17 cellular contexts compared by ENCODE assay signal in genomic region chr16:48603647-48604376, GRCh38. TPM values are rescaled to one million over a fixed set of nuclear protein-coding genes. Genes with fewer than 3 reads are reported as not detected.
A peak's percentile ranks its signal among the peaks of the same experiment; 100 is the strongest.
DNase-seq lines count a peak whose midpoint lies in the region; FAIRE-seq and TF ChIP-seq lines count a peak whose summit lies in the region.
"Had no signal": no experiment of that assay in that cellular context is flagged by ENCODE, and none has a peak within 500 bp of the region (broad histone marks: within the 10 kb centered on the region; RNA-seq: fewer than 3 reads in every experiment).

No MANE protein-coding gene starts in this region.

- no peak for FAIRE-seq in small intestine (lab: Jason Lieb, UNC)
- FAIRE-seq in kidney (lab: Jason Lieb, UNC) = no peak

- WGBS in small intestine, 3 donors = 61 to 78% (median 73%) methylated on average over 5 of the region's 5 CpGs

- intact Hi-C loops in activated T-helper 1 cell treated with anti-CD3 and anti-CD28 coated beads, Interleukin-12 subunit alpha, Interleukin-12 subunit beta, Interleukin-2, Interleukin-4 antibody, amounts not matched to agents 30 ng/mL and 10 ng/mL and 1 ng/mL, durations not matched to agents 14 hours and 24 hours and 36 hours (cut with micrococcal nuclease) = no loop called here
- intact Hi-C loops in kidney (cut with DNase I) = no loop called here

- peaks cover 30% of the 10 kb centered on the region for H3K4me1 Mint-ChIP-seq in T-helper 2 cell treated with Interferon-gamma antibody and Interleukin-4, amounts not matched to agents 5 μg/mL and 100 μg/mL, for 36 hours (ENCODE audit: low read depth)
- H3K4me1 Mint-ChIP-seq in activated T-helper 1 cell treated with anti-CD3 and anti-CD28 coated beads, Interleukin-12 subunit alpha, Interleukin-12 subunit beta, Interleukin-2, Interleukin-4 antibody, amounts not matched to agents 30 ng/mL and 10 ng/mL and 1 ng/mL, durations not matched to agents 14 hours and 24 hours and 36 hours (ENCODE audit: low read depth) = peaks cover 46% of the 10 kb centered on the region
- peaks cover 31 to 46% of the 10 kb centered on the region in 2 donors for H3K4me1 Mint-ChIP-seq in immature natural killer cell

- H3K27ac Mint-ChIP-seq in T-helper 2 cell treated with Interferon-gamma antibody and Interleukin-4, amounts not matched to agents 5 μg/mL and 100 μg/mL, for 36 hours = peak overlapping the region; percentile 8
- peak overlapping the region; percentile 83 for H3K27ac Mint-ChIP-seq in activated T-helper 1 cell treated with anti-CD3 and anti-CD28 coated beads, Interleukin-12 subunit alpha, Interleukin-12 subunit beta, Interleukin-2, Interleukin-4 antibody, amounts not matched to agents 30 ng/mL and 10 ng/mL and 1 ng/mL, durations not matched to agents 14 hours and 24 hours and 36 hours
- H3K27ac Mint-ChIP-seq in immature natural killer cell = peak overlapping the region; percentile 54 to 73 (median 64)

- H3K27me3 ChIP-seq in small intestine (ENCODE audit: control insufficient read depth in 2 of 2, insufficient read depth in 2 of 2, low read length in 2 of 2) = no peaks in the 10 kb centered on the region

- H3K36me3 ChIP-seq in small intestine (ENCODE audit: control insufficient read depth in 2 of 2, insufficient read depth in 2 of 2, low read length in 2 of 2) (no peaks in the 10 kb centered on the region), kidney (ENCODE audit: control insufficient read depth in 1 of 2, insufficient read depth in 2 of 2, low read length in 2 of 2) (no peaks in the 10 kb centered on the region)
- H3K36me3 ChIP-seq: thoracic aorta had no signal

- no peak overlapping the region for H3K9ac ChIP-seq in kidney (ENCODE audit: low read length in 2 of 2)

- H3K4me3 Mint-ChIP-seq in T-helper 2 cell treated with Interferon-gamma antibody and Interleukin-4, amounts not matched to agents 5 μg/mL and 100 μg/mL, for 36 hours = no peak overlapping the region
- H3K4me3 Mint-ChIP-seq in activated T-helper 1 cell treated with anti-CD3 and anti-CD28 coated beads, Interleukin-12 subunit alpha, Interleukin-12 subunit beta, Interleukin-2, Interleukin-4 antibody, amounts not matched to agents 30 ng/mL and 10 ng/mL and 1 ng/mL, durations not matched to agents 14 hours and 24 hours and 36 hours = peak overlapping the region; percentile 66
- H3K4me3 Mint-ChIP-seq in immature natural killer cell = no peak overlapping the region

- peak overlapping the region in 1 of 2 donors; percentile 9 for H3K4me3 ChIP-seq in small intestine (ENCODE audit: low read depth in 1 of 2, low read length in 2 of 2)
- H3K4me3 ChIP-seq in kidney (ENCODE audit: low read length in 2 of 2) = no peak overlapping the region
- H3K4me3 ChIP-seq: skin epidermis, thoracic aorta had no signal

- H3K9me3 ChIP-seq in small intestine (ENCODE audit: control insufficient read depth, low read depth) (no peaks in the 10 kb centered on the region), kidney (ENCODE audit: control insufficient read depth in 1 of 2, low read length in 2 of 2) (no peaks in the 10 kb centered on the region)
- H3K9me3 ChIP-seq: thoracic aorta had no signal

- no peak for TF ChIP-seq CTCF in kidney (IDR thresholded peaks at IDR 0.05; ENCODE audit: borderline replicate concordance, extremely low read depth, insufficient read depth)

- DNase-seq in T-helper 2 cell treated with Interferon-gamma antibody and Interleukin-4, amounts not matched to agents 5 μg/mL and 100 μg/mL, for 36 hours (ENCODE audit: low spot score) = no peak
- DNase-seq in T-helper 2 cell (no peak), immature natural killer cell (no peak), small intestine (peak; percentile 68), kidney (no peak), HCEC 1CT (no peak), NCI-H748 (lab: John Stamatoyannopoulos, UW; ENCODE audit: unreplicated experiment) (no peak)
- DNase-seq in activated T-helper 1 cell treated with anti-CD3 and anti-CD28 coated beads, Interleukin-12 subunit alpha, Interleukin-12 subunit beta, Interleukin-2, Interleukin-4 antibody, amounts not matched to agents 30 ng/mL and 10 ng/mL and 1 ng/mL, durations not matched to agents 14 hours and 24 hours and 36 hours (ENCODE audit: low spot score) = no peak
- DNase-seq: 8988T, amygdala, dermis blood vessel endothelial cell, GF-D8, NCI-H187, PC-3, WERI-Rb-1 had no signal

- H3K27me3 Mint-ChIP-seq in T-helper 2 cell treated with Interferon-gamma antibody and Interleukin-4, amounts not matched to agents 5 μg/mL and 100 μg/mL, for 36 hours (ENCODE audit: low read depth) = no peaks in the 10 kb centered on the region
- H3K27me3 Mint-ChIP-seq in activated T-helper 1 cell treated with anti-CD3 and anti-CD28 coated beads, Interleukin-12 subunit alpha, Interleukin-12 subunit beta, Interleukin-2, Interleukin-4 antibody, amounts not matched to agents 30 ng/mL and 10 ng/mL and 1 ng/mL, durations not matched to agents 14 hours and 24 hours and 36 hours (ENCODE audit: insufficient read depth) = no peaks in the 10 kb centered on the region
- peaks cover 0 to 10% (median 5%) of the 10 kb centered on the region in 3 donors for H3K27me3 Mint-ChIP-seq in immature natural killer cell (ENCODE audit: low read depth in 3 of 3)

- H3K36me3 Mint-ChIP-seq in T-helper 2 cell treated with Interferon-gamma antibody and Interleukin-4, amounts not matched to agents 5 μg/mL and 100 μg/mL, for 36 hours (ENCODE audit: low read depth) = peaks cover 12% of the 10 kb centered on the region
- H3K36me3 Mint-ChIP-seq in activated T-helper 1 cell treated with anti-CD3 and anti-CD28 coated beads, Interleukin-12 subunit alpha, Interleukin-12 subunit beta, Interleukin-2, Interleukin-4 antibody, amounts not matched to agents 30 ng/mL and 10 ng/mL and 1 ng/mL, durations not matched to agents 14 hours and 24 hours and 36 hours (ENCODE audit: low read depth) = peaks cover 20% of the 10 kb centered on the region
- no peaks in the 10 kb centered on the region for H3K36me3 Mint-ChIP-seq in immature natural killer cell

- H3K4me1 ChIP-seq in small intestine (ENCODE audit: control insufficient read depth in 2 of 2, insufficient read depth in 1 of 2, low read depth in 1 of 2, low read length in 1 of 2) = peaks cover 20 to 45% of the 10 kb centered on the region in 2 donors
- H3K4me1 ChIP-seq in kidney (ENCODE audit: control insufficient read depth in 1 of 2, insufficient read depth in 1 of 2, low read depth in 1 of 2, low read length in 2 of 2) = peaks cover 13 to 28% of the 10 kb centered on the region in 2 donors

- no peaks in the 10 kb centered on the region for H3K9me3 Mint-ChIP-seq in T-helper 2 cell treated with Interferon-gamma antibody and Interleukin-4, amounts not matched to agents 5 μg/mL and 100 μg/mL, for 36 hours
- H3K9me3 Mint-ChIP-seq in activated T-helper 1 cell treated with anti-CD3 and anti-CD28 coated beads, Interleukin-12 subunit alpha, Interleukin-12 subunit beta, Interleukin-2, Interleukin-4 antibody, amounts not matched to agents 30 ng/mL and 10 ng/mL and 1 ng/mL, durations not matched to agents 14 hours and 24 hours and 36 hours = peaks cover 3% of the 10 kb centered on the region
- no peaks in the 10 kb centered on the region for H3K9me3 Mint-ChIP-seq in immature natural killer cell

- H3K27ac ChIP-seq in small intestine (ENCODE audit: low read depth in 1 of 2, low read length in 1 of 2) = peak overlapping the region in 1 of 2 donors; percentile 14
- H3K27ac ChIP-seq in kidney (ENCODE audit: low read depth in 2 of 2, low read length in 2 of 2) = no peak overlapping the region
- H3K27ac ChIP-seq: thoracic aorta, WERI-Rb-1 had no signal

RNA-seq across cellular contexts. Expression of gene N4BP1, which starts 6.2 kb away (rescaled TPM):
- total RNA-seq in activated T-helper 1 cell treated with anti-CD3 and anti-CD28 coated beads, Interleukin-12 subunit alpha, Interleukin-12 subunit beta, Interleukin-2, Interleukin-4 antibody, amounts not matched to agents 30 ng/mL and 10 ng/mL and 1 ng/mL, durations not matched to agents 14 hours and 24 hours and 36 hours = 54.3 and 55.8 TPM in 2 replicates
- polyA plus RNA-seq in immature natural killer cell (10 to 100 TPM; 13.1 to 40.3 (median 22.3) TPM), small intestine (1 to 10 TPM; 8.1 to 9.4 (median 8.9) TPM), kidney (ENCODE audit: insufficient read depth, low read depth, low replicate concordance) (9.7 TPM)
- 26.2 TPM for total RNA-seq in kidney

Comparison
In these comparisons a context has a peak if more than half of its experiments do, and no peak if none do; other contexts are left out.
1. H3K27ac Mint-ChIP-seq: peak in every context shown above with its lines; median percentile 83 in activated T-helper 1 cell treated with anti-CD3 and anti-CD28 coated beads, Interleukin-12 subunit alpha, Interleukin-12 subunit beta, Interleukin-2, Interleukin-4 antibody, amounts not matched to agents 30 ng/mL and 10 ng/mL and 1 ng/mL, durations not matched to agents 14 hours and 24 hours and 36 hours; 64 in immature natural killer cell; 8 in T-helper 2 cell treated with Interferon-gamma antibody and Interleukin-4, amounts not matched to agents 5 μg/mL and 100 μg/mL, for 36 hours.